In the genomic region with DNA sequence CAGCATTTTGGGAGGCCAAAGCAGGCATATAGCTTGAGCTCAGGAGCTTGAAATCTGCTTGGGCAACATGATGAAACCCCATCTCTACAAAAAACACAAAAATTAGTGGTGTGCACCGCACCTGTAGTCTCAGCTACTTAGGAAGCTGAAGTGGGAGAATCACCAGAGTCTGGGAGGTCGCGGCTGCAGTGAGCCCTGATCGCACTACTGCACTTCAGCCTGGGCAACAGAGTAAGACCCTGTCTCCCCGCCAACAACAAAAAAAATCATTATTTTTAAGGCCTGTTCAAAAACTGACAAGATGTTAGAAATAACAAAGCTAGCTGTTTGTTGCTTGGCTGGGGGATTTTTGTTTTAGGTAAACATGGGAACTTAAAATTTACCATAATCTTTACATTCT, we compare ENCODE assay signal across 20 cellular contexts. TPM values are rescaled to one million over a fixed set of nuclear protein-coding genes. Genes with fewer than 3 reads are reported as not detected.
DNase-seq lines count a peak whose midpoint lies in the region; ATAC-seq, FAIRE-seq and TF ChIP-seq lines count a peak whose summit lies in the region.
"Had no signal": no experiment of that assay in that cellular context is flagged by ENCODE, and none has a peak within 500 bp of the region (broad histone marks: within the 10 kb centered on the region; RNA-seq: fewer than 3 reads in every experiment).

No MANE protein-coding gene starts in this region.

- H3K27me3 Mint-ChIP-seq in CD4-positive, alpha-beta T cell: no peaks in the 10 kb centered on the region
- H3K27me3 Mint-ChIP-seq in activated naive CD8-positive, alpha-beta T cell treated with anti-CD3 and anti-CD28 coated beads for 36 hours: peaks cover 1% of the 10 kb centered on the region
- H3K27me3 Mint-ChIP-seq in mesothelial cell of epicardium (ENCODE audit: low read depth): no peaks in the 10 kb centered on the region
- H3K27me3 Mint-ChIP-seq: activated CD8-positive, alpha-beta memory T cell treated with anti-CD3 and anti-CD28 coated beads, Interleukin-2, amount 10 ng/mL, durations not matched to agents 7 days and 5 days; stimulated activated memory B cell treated with anti-CD40 and anti-IgM and Interleukin-4, amounts not matched to agents 10 μg/mL and 1 μg/mL and 100 μg/mL, for 72 hours had no signal

- ATAC-seq in CD4-positive, alpha-beta T cell (ENCODE audit: poor library complexity): no peak
- ATAC-seq: activated CD8-positive, alpha-beta memory T cell treated with anti-CD3 and anti-CD28 coated beads, Interleukin-2, amount 10 ng/mL, durations not matched to agents 7 days and 5 days; PC-3; sciatic nerve; stimulated activated memory B cell treated with anti-CD40 and anti-IgM and Interleukin-4, amounts not matched to agents 10 μg/mL and 1 μg/mL and 100 μg/mL, for 72 hours had no signal

- H3K4me1 ChIP-seq in BE2C: peaks cover 4% of the 10 kb centered on the region; the same call in 1 of the 2 replicates

- peak overlapping the region; percentile 69 for H3K4me3 Mint-ChIP-seq in CD4-positive, alpha-beta T cell
- H3K4me3 Mint-ChIP-seq in activated naive CD8-positive, alpha-beta T cell treated with anti-CD3 and anti-CD28 coated beads for 36 hours: no peak overlapping the region
- H3K4me3 Mint-ChIP-seq in mesothelial cell of epicardium: no peak overlapping the region
- H3K4me3 Mint-ChIP-seq: activated CD8-positive, alpha-beta memory T cell treated with anti-CD3 and anti-CD28 coated beads, Interleukin-2, amount 10 ng/mL, durations not matched to agents 7 days and 5 days; stimulated activated memory B cell treated with anti-CD40 and anti-IgM and Interleukin-4, amounts not matched to agents 10 μg/mL and 1 μg/mL and 100 μg/mL, for 72 hours had no signal

- no peaks in the 10 kb centered on the region for H3K9me3 Mint-ChIP-seq in CD4-positive, alpha-beta T cell
- H3K9me3 Mint-ChIP-seq in activated naive CD8-positive, alpha-beta T cell treated with anti-CD3 and anti-CD28 coated beads for 36 hours: no peaks in the 10 kb centered on the region
- no peaks in the 10 kb centered on the region for H3K9me3 Mint-ChIP-seq in mesothelial cell of epicardium
- H3K9me3 Mint-ChIP-seq: stimulated activated memory B cell treated with anti-CD40 and anti-IgM and Interleukin-4, amounts not matched to agents 10 μg/mL and 1 μg/mL and 100 μg/mL, for 72 hours had no signal

- H3K36me3 Mint-ChIP-seq in CD4-positive, alpha-beta T cell (ENCODE audit: low read depth): peaks cover 57% of the 10 kb centered on the region
- peaks cover 25% of the 10 kb centered on the region for H3K36me3 Mint-ChIP-seq in activated naive CD8-positive, alpha-beta T cell treated with anti-CD3 and anti-CD28 coated beads for 36 hours
- peaks cover 4% of the 10 kb centered on the region for H3K36me3 Mint-ChIP-seq in mesothelial cell of epicardium

- no peaks in the 10 kb centered on the region for H3K27me3 ChIP-seq in CD4-positive, alpha-beta T cell (ENCODE audit: control insufficient read depth, insufficient read depth, low read length)
- H3K27me3 ChIP-seq in BE2C: no peaks in the 10 kb centered on the region
- H3K27me3 ChIP-seq: SJCRH30 had no signal

- POLR2A ChIA-PET in CD4-positive, alpha-beta T cell (lab: Charles Lee): no interaction called here

- peaks cover 3% of the 10 kb centered on the region; the same call in 1 of the 2 replicates for H3K36me3 ChIP-seq in BE2C
- H3K36me3 ChIP-seq: HAP-1, thoracic aorta had no signal

- intact Hi-C loops in CD4-positive, alpha-beta T cell (cut with DNase I, micrococcal nuclease): loop anchor here (5.0 kb wide), 4 partner anchors 32 to 802 kb away; no protein-coding TSS in a partner anchor

- H3K4me1 Mint-ChIP-seq in CD4-positive, alpha-beta T cell (ENCODE audit: low read depth): peaks cover 91% of the 10 kb centered on the region
- peaks cover 57% of the 10 kb centered on the region for H3K4me1 Mint-ChIP-seq in activated naive CD8-positive, alpha-beta T cell treated with anti-CD3 and anti-CD28 coated beads for 36 hours
- peaks cover 46% of the 10 kb centered on the region for H3K4me1 Mint-ChIP-seq in mesothelial cell of epicardium

- H3K4me3 ChIP-seq in BE2C (ENCODE audit: low read depth, low read length): no peak overlapping the region
- H3K4me3 ChIP-seq: HAP-1, SJCRH30, thoracic aorta had no signal

- TF ChIP-seq CTCF in CD4-positive, alpha-beta T cell (IDR thresholded peaks at IDR 0.05): no peak
- TF ChIP-seq CTCF in mesothelial cell of epicardium (IDR thresholded peaks at IDR 0.05; ENCODE audit: unreplicated experiment) (no peak), GM10266 (IDR thresholded peaks at IDR 0.05; ENCODE audit: control insufficient read depth, insufficient read depth, low read depth, missing control alignments) (no peak), BE2C (IDR thresholded peaks at IDR 0.05; ENCODE audit: low read depth, low read length) (no peak)

- CTCF ChIA-PET in CD4-positive, alpha-beta T cell (lab: Charles Lee): interaction anchor here (1.5 to 1.6 kb wide), 2 partner anchors 11 to 31 kb away, joined by 3 to 6 read pairs; no protein-coding TSS in a partner anchor

- H3K9me3 ChIP-seq in CD4-positive, alpha-beta T cell (ENCODE audit: control insufficient read depth, low read length): no peaks in the 10 kb centered on the region
- H3K9me3 ChIP-seq in BE2C: no peaks in the 10 kb centered on the region
- H3K9me3 ChIP-seq: Caco-2, HAP-1, SJCRH30, thoracic aorta had no signal

- H3K27ac Mint-ChIP-seq in CD4-positive, alpha-beta T cell: peak overlapping the region; percentile 52
- peak overlapping the region; percentile 67 for H3K27ac Mint-ChIP-seq in activated naive CD8-positive, alpha-beta T cell treated with anti-CD3 and anti-CD28 coated beads for 36 hours
- peak overlapping the region; percentile 58 for H3K27ac Mint-ChIP-seq in mesothelial cell of epicardium
- H3K27ac Mint-ChIP-seq: activated CD8-positive, alpha-beta memory T cell treated with anti-CD3 and anti-CD28 coated beads, Interleukin-2, amount 10 ng/mL, durations not matched to agents 7 days and 5 days; stimulated activated memory B cell treated with anti-CD40 and anti-IgM and Interleukin-4, amounts not matched to agents 10 μg/mL and 1 μg/mL and 100 μg/mL, for 72 hours had no signal

- no peak for DNase-seq in CD4-positive, alpha-beta T cell
- DNase-seq in GM19239 (ENCODE audit: insufficient read length, low spot score): no peak
- no peak for DNase-seq in activated naive CD8-positive, alpha-beta T cell treated with anti-CD3 and anti-CD28 coated beads for 36 hours
- no peak for DNase-seq in mesothelial cell of epicardium (ENCODE audit: low spot score in 2 of 2, unreplicated experiment in 2 of 2)
- DNase-seq in GM10266 (ENCODE audit: extremely low spot score): no peak
- DNase-seq in BE2C: no peak
- no peak for DNase-seq in NCI-H1930 (lab: John Stamatoyannopoulos, UW)
- DNase-seq: activated CD8-positive, alpha-beta memory T cell treated with anti-CD3 and anti-CD28 coated beads, Interleukin-2, amount 10 ng/mL, durations not matched to agents 7 days and 5 days; activated effector memory CD4-positive, alpha-beta T cell treated with Interleukin-2 at 50 U/mL for 16 hours; amniotic stem cell; Caco-2; effector CD4-positive, alpha-beta T cell; MM.1S; NCI-H1436 treated with DMSO at 0.1 percent for 48 hours; PC-3; SJCRH30 had no signal

- no peak overlapping the region for H3K27ac ChIP-seq in CD4-positive, alpha-beta T cell (ENCODE audit: low read depth, low read length)
- H3K27ac ChIP-seq: SJCRH30, thoracic aorta had no signal

- peak; percentile 52 for FAIRE-seq in GM19239 (lab: Jason Lieb, UNC)

RNA-seq across cellular contexts. Expression of gene YTHDC1, which starts 5.1 kb away (rescaled TPM):
- 100 to 1,000 TPM; 383 to 389 TPM for total RNA-seq in CD4-positive, alpha-beta T cell
- 10 to 100 TPM; 81.1 to 84.7 TPM for total RNA-seq in activated naive CD8-positive, alpha-beta T cell treated with anti-CD3 and anti-CD28 coated beads for 36 hours
- 137 to 146 TPM (median 146 TPM) in 3 replicates for total RNA-seq in mesothelial cell of epicardium
- 78.3 TPM for polyA plus RNA-seq in BE2C (2012; ENCODE audit: insufficient read depth, insufficient read length, low read depth)
